14 cellular contexts compared by ENCODE assay signal in genomic region chr7:91836065-91836368, GRCh38.
DNase-seq lines count a peak whose midpoint lies in the region; ATAC-seq lines count a peak whose summit lies in the region.
"Had no signal": no experiment of that assay in that cellular context is flagged by ENCODE, and none has a peak within 500 bp of the region (broad histone marks: within the 10 kb centered on the region; RNA-seq: fewer than 3 reads in every experiment).

No MANE protein-coding gene starts in this region.

- no peak for ATAC-seq in HG03135 (IDR thresholded peaks at IDR 0.05; ENCODE audit: unreplicated experiment)
- ATAC-seq in GM21619 (IDR thresholded peaks at IDR 0.05; ENCODE audit: unreplicated experiment), result no peak

- DNase-seq in NCI-H748 (lab: John Stamatoyannopoulos, UW; ENCODE audit: unreplicated experiment) (peak; percentile 39), NCI-H748 treated with DMSO at 0.1 percent for 48 hours (lab: John Stamatoyannopoulos, UW) (no peak), NCI-H1105 treated with DMSO at 0.1 percent for 48 hours (lab: John Stamatoyannopoulos, UW) (peak; percentile 67), astrocyte of the hippocampus (ENCODE audit: low read depth, low spot score) (peak; percentile 22), non-pigmented ciliary epithelial cell (ENCODE audit: low read depth) (peak; percentile 43), GM19238 (ENCODE audit: insufficient read length, low spot score) (no peak)
- DNase-seq: activated CD4-positive, alpha-beta memory T cell treated with anti-CD3 and anti-CD28 coated beads for 36 hours; activated naive CD8-positive, alpha-beta T cell treated with anti-CD3 and anti-CD28 coated beads, Interleukin-2, amount 10 ng/mL, durations not matched to agents 7 days and 5 days; cerebellar nuclear complex; immature natural killer cell; nephron progenitor cell; stimulated activated CD4-positive, alpha-beta T cell treated with anti-CD3 and anti-CD28 coated beads, Interleukin-15, amount 100 ng/mL, for 24 hours had no signal

Comparison
In these comparisons a context has a peak if more than half of its experiments do, and no peak if none do; other contexts are left out.
1. DNase-seq: peak in NCI-H748 (single experiment), NCI-H1105 treated with DMSO at 0.1 percent for 48 hours (single experiment), astrocyte of the hippocampus (single experiment) and non-pigmented ciliary epithelial cell (single experiment); none in NCI-H748 treated with DMSO at 0.1 percent for 48 hours (single experiment) and GM19238 (single experiment).